ENCODE assay signal across 8 cellular contexts in the genomic region with DNA sequence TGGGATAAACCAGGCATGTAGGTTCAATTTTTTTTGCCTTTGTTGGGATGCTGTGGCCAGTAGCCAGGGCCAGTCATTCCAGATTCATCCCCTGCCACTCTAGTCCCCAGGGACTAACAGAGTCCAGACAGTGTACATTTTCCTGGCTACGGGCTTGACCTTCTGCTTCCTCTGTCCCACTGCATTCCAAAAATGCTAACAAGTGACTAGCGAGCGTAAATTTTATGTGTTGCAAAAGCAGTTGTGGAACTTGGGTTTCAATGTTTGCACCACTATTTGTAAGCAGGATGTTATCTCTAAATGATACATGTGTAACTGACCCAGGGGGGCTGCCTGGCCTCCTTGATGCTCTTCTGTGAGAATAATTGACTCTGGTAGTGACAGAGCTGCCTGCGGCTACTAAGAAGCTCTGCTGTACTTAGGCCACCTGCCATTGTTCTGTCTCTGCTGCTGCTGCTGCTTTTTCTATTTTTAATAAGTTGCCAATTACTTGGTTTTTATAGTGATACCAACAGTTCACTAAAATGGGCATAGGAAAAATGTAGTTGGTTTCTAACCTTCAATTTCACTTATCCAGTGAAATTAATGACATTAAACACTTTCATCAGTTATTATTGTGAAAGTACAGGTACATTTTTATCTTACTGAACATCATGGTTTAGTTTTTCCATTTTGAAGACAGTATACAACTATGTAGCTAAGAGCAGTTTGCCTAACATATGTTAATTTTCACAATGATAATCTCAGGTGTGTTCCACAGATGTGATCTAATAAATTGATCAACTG. TPM values are rescaled to one million over a fixed set of nuclear protein-coding genes. Genes with fewer than 3 reads are reported as not detected.
A peak's percentile ranks its signal among the peaks of the same experiment; 100 is the strongest.
DNase-seq lines count a peak whose midpoint lies in the region; ATAC-seq and TF ChIP-seq lines count a peak whose summit lies in the region.

No MANE protein-coding gene starts in this region.

- POLR2A ChIA-PET in CD4-positive, alpha-beta T cell (lab: Charles Lee) = interaction anchor here (0.6 kb wide), 1 partner anchor 39 kb away, joined by 3 read pairs; no protein-coding TSS in a partner anchor

- DNase-seq in CD4-positive, alpha-beta T cell = no peak
- peak; percentile 12 for DNase-seq in NCI-H460 (ENCODE audit: extremely low read depth, low read depth)
- no peak for DNase-seq in endodermal cell
- DNase-seq in nephron progenitor cell = peak; percentile 21
- DNase-seq in SHP77 treated with DMSO at 0.1 percent for 48 hours (lab: John Stamatoyannopoulos, UW) = no peak
- no peak for DNase-seq in medulla oblongata (ENCODE audit: extremely low spot score)
- DNase-seq in activated T-helper 1 cell treated with anti-CD3 and anti-CD28 coated beads, Interleukin-12 subunit alpha, Interleukin-12 subunit beta, Interleukin-2, Interleukin-4 antibody, amounts not matched to agents 30 ng/mL and 10 ng/mL and 1 ng/mL, durations not matched to agents 14 hours and 24 hours and 36 hours (ENCODE audit: low spot score) = no peak
- DNase-seq in NCI-H510A treated with DMSO at 0.1 percent for 48 hours (lab: John Stamatoyannopoulos, UW) = no peak

- H3K27me3 ChIP-seq in CD4-positive, alpha-beta T cell (ENCODE audit: control insufficient read depth, insufficient read depth, low read length) = no peaks in the 10 kb centered on the region
- no peaks in the 10 kb centered on the region for H3K27me3 ChIP-seq in endodermal cell (ENCODE audit: control insufficient read depth, insufficient read depth, low read length, poor library complexity, severe bottlenecking)

- no peaks in the 10 kb centered on the region for H3K9me3 ChIP-seq in CD4-positive, alpha-beta T cell (ENCODE audit: control insufficient read depth, low read length)
- H3K9me3 ChIP-seq in endodermal cell (ENCODE audit: control insufficient read depth, low read length) = no peaks in the 10 kb centered on the region

- intact Hi-C loops in CD4-positive, alpha-beta T cell (cut with DNase I, micrococcal nuclease) = loop anchor here in 1 of 2 experiments (2.0 to 5.0 kb wide), 3 partner anchors 20 to 1083 kb away; a partner anchor contains a TSS
- intact Hi-C loops in activated T-helper 1 cell treated with anti-CD3 and anti-CD28 coated beads, Interleukin-12 subunit alpha, Interleukin-12 subunit beta, Interleukin-2, Interleukin-4 antibody, amounts not matched to agents 30 ng/mL and 10 ng/mL and 1 ng/mL, durations not matched to agents 14 hours and 24 hours and 36 hours (cut with micrococcal nuclease) = loop anchor here (5.0 kb wide), 1 partner anchor 123 kb away; no protein-coding TSS in a partner anchor

- no peak overlapping the region for H3K4me3 ChIP-seq in endodermal cell (ENCODE audit: low read length)

- peaks cover 86% of the 10 kb centered on the region for H3K4me1 Mint-ChIP-seq in CD4-positive, alpha-beta T cell (ENCODE audit: low read depth)
- H3K4me1 Mint-ChIP-seq in endodermal cell = peaks cover 42% of the 10 kb centered on the region
- peaks cover 24% of the 10 kb centered on the region for H3K4me1 Mint-ChIP-seq in nephron progenitor cell
- peaks cover 47% of the 10 kb centered on the region for H3K4me1 Mint-ChIP-seq in activated T-helper 1 cell treated with anti-CD3 and anti-CD28 coated beads, Interleukin-12 subunit alpha, Interleukin-12 subunit beta, Interleukin-2, Interleukin-4 antibody, amounts not matched to agents 30 ng/mL and 10 ng/mL and 1 ng/mL, durations not matched to agents 14 hours and 24 hours and 36 hours (ENCODE audit: low read depth)

- no peak for ATAC-seq in CD4-positive, alpha-beta T cell (ENCODE audit: poor library complexity)

- no peak overlapping the region for H3K9ac ChIP-seq in endodermal cell (ENCODE audit: extremely low read depth, low read length, poor library complexity, severe bottlenecking)

- H3K9me3 Mint-ChIP-seq in CD4-positive, alpha-beta T cell = no peaks in the 10 kb centered on the region
- no peaks in the 10 kb centered on the region for H3K9me3 Mint-ChIP-seq in endodermal cell
- H3K9me3 Mint-ChIP-seq in nephron progenitor cell = no peaks in the 10 kb centered on the region
- H3K9me3 Mint-ChIP-seq in activated T-helper 1 cell treated with anti-CD3 and anti-CD28 coated beads, Interleukin-12 subunit alpha, Interleukin-12 subunit beta, Interleukin-2, Interleukin-4 antibody, amounts not matched to agents 30 ng/mL and 10 ng/mL and 1 ng/mL, durations not matched to agents 14 hours and 24 hours and 36 hours = no peaks in the 10 kb centered on the region

- H3K4me1 ChIP-seq in endodermal cell (ENCODE audit: control insufficient read depth, insufficient read depth, low read length) = peaks cover 16% of the 10 kb centered on the region

- 86 to 100% methylated on average over 3 to 4 of the region's 4 CpGs for WGBS in endodermal cell (ENCODE audit: insufficient coverage in 1 of 2, insufficient read length in 1 of 2), 2 experiments

- H3K4me3 Mint-ChIP-seq in CD4-positive, alpha-beta T cell = peak overlapping the region; percentile 57
- H3K4me3 Mint-ChIP-seq in endodermal cell (no peak overlapping the region), nephron progenitor cell (no peak overlapping the region)
- H3K4me3 Mint-ChIP-seq in activated T-helper 1 cell treated with anti-CD3 and anti-CD28 coated beads, Interleukin-12 subunit alpha, Interleukin-12 subunit beta, Interleukin-2, Interleukin-4 antibody, amounts not matched to agents 30 ng/mL and 10 ng/mL and 1 ng/mL, durations not matched to agents 14 hours and 24 hours and 36 hours = no peak overlapping the region

- no peak for TF ChIP-seq CTCF in CD4-positive, alpha-beta T cell (IDR thresholded peaks at IDR 0.05)
- TF ChIP-seq CTCF in endodermal cell (conservative IDR thresholded peaks at IDR 0.05) = no peak
- no peak for TF ChIP-seq CTCF in nephron progenitor cell (IDR thresholded peaks at IDR 0.05)

- H3K36me3 ChIP-seq in endodermal cell (ENCODE audit: control insufficient read depth, insufficient read depth, low read length) = no peaks in the 10 kb centered on the region

- peaks cover 6% of the 10 kb centered on the region for H3K36me3 Mint-ChIP-seq in CD4-positive, alpha-beta T cell (ENCODE audit: low read depth)
- H3K36me3 Mint-ChIP-seq in endodermal cell (ENCODE audit: low read depth) = peaks cover under 1% of the 10 kb centered on the region
- peaks cover 23% of the 10 kb centered on the region for H3K36me3 Mint-ChIP-seq in nephron progenitor cell (ENCODE audit: low read depth)
- peaks cover 4% of the 10 kb centered on the region for H3K36me3 Mint-ChIP-seq in activated T-helper 1 cell treated with anti-CD3 and anti-CD28 coated beads, Interleukin-12 subunit alpha, Interleukin-12 subunit beta, Interleukin-2, Interleukin-4 antibody, amounts not matched to agents 30 ng/mL and 10 ng/mL and 1 ng/mL, durations not matched to agents 14 hours and 24 hours and 36 hours (ENCODE audit: low read depth)

- no peak overlapping the region for H3K27ac ChIP-seq in CD4-positive, alpha-beta T cell (ENCODE audit: low read depth, low read length)
- peak overlapping the region; percentile 19 for H3K27ac ChIP-seq in endodermal cell (ENCODE audit: low read depth, low read length)

- CTCF ChIA-PET in CD4-positive, alpha-beta T cell (lab: Charles Lee) = no interaction called here

- H3K27me3 Mint-ChIP-seq in CD4-positive, alpha-beta T cell = no peaks in the 10 kb centered on the region
- H3K27me3 Mint-ChIP-seq in endodermal cell (ENCODE audit: insufficient read depth) (no peaks in the 10 kb centered on the region), nephron progenitor cell (ENCODE audit: low read depth, poor library complexity) (no peaks in the 10 kb centered on the region)
- H3K27me3 Mint-ChIP-seq in activated T-helper 1 cell treated with anti-CD3 and anti-CD28 coated beads, Interleukin-12 subunit alpha, Interleukin-12 subunit beta, Interleukin-2, Interleukin-4 antibody, amounts not matched to agents 30 ng/mL and 10 ng/mL and 1 ng/mL, durations not matched to agents 14 hours and 24 hours and 36 hours (ENCODE audit: insufficient read depth) = no peaks in the 10 kb centered on the region

- H3K27ac Mint-ChIP-seq in CD4-positive, alpha-beta T cell = peak overlapping the region; percentile 91
- H3K27ac Mint-ChIP-seq in endodermal cell (no peak overlapping the region), nephron progenitor cell (peak overlapping the region; percentile 66)
- H3K27ac Mint-ChIP-seq in activated T-helper 1 cell treated with anti-CD3 and anti-CD28 coated beads, Interleukin-12 subunit alpha, Interleukin-12 subunit beta, Interleukin-2, Interleukin-4 antibody, amounts not matched to agents 30 ng/mL and 10 ng/mL and 1 ng/mL, durations not matched to agents 14 hours and 24 hours and 36 hours = no peak overlapping the region

RNA-seq across cellular contexts. Expression of a gene that starts 26.8 kb away (rescaled TPM):
- total RNA-seq in CD4-positive, alpha-beta T cell = 100 to 1,000 TPM; 110 to 111 TPM
- 8.8 and 10.5 TPM in 2 replicates for total RNA-seq in NCI-H460 (2014; rRNA removed; shearing (Covaris generic))
- 1.2 and 2.0 TPM in 2 replicates for polyA plus RNA-seq in NCI-H460 (2014; cell fraction: nucleus; rRNA removed)
- total RNA-seq in endodermal cell = 10 to 100 TPM; 57.5 to 62.5 TPM
- polyA plus RNA-seq in endodermal cell (2013, experiment 1 of 2) = 13.7 TPM
- polyA plus RNA-seq in endodermal cell (2013, experiment 2 of 2) = 14.7 TPM
- 26.2 and 30.9 TPM in 2 replicates for total RNA-seq in activated T-helper 1 cell treated with anti-CD3 and anti-CD28 coated beads, Interleukin-12 subunit alpha, Interleukin-12 subunit beta, Interleukin-2, Interleukin-4 antibody, amounts not matched to agents 30 ng/mL and 10 ng/mL and 1 ng/mL, durations not matched to agents 14 hours and 24 hours and 36 hours

Comparison
In these comparisons a context has a peak if more than half of its experiments do, and no peak if none do; other contexts are left out.
1. DNase-seq: peak in NCI-H460 (single experiment) and nephron progenitor cell (single experiment); none in CD4-positive, alpha-beta T cell (0 of 10), endodermal cell (single experiment), SHP77 treated with DMSO at 0.1 percent for 48 hours (single experiment), medulla oblongata (single experiment), activated T-helper 1 cell treated with anti-CD3 and anti-CD28 coated beads, Interleukin-12 subunit alpha, Interleukin-12 subunit beta, Interleukin-2, Interleukin-4 antibody, amounts not matched to agents 30 ng/mL and 10 ng/mL and 1 ng/mL, durations not matched to agents 14 hours and 24 hours and 36 hours (single experiment) and NCI-H510A treated with DMSO at 0.1 percent for 48 hours (single experiment).
2. H3K27ac Mint-ChIP-seq: peak in CD4-positive, alpha-beta T cell (single experiment) and nephron progenitor cell (single experiment); none in endodermal cell (single experiment) and activated T-helper 1 cell treated with anti-CD3 and anti-CD28 coated beads, Interleukin-12 subunit alpha, Interleukin-12 subunit beta, Interleukin-2, Interleukin-4 antibody, amounts not matched to agents 30 ng/mL and 10 ng/mL and 1 ng/mL, durations not matched to agents 14 hours and 24 hours and 36 hours (single experiment).